8 cellular contexts compared by ENCODE assay signal in the genomic region with DNA sequence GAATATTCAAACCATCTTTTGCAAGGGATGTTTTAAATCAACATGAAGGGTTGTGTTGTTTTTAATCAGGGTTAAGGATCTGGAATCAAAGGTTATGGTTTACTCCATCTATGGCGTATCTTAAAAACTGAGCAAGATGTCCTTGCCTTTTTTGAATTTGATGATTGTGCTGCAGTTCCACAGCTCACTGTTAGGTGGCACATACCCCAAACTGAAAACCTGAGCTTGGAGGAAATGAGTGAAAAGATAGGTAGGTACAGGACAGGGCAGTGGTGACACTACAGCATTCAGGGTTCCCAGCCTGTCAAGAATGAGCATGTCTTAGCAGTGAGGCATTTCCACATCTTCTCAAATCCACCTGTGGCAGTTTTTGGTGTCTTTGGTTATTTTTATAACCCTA. TPM values are rescaled to one million over a fixed set of nuclear protein-coding genes. Genes with fewer than 3 reads are reported as not detected.
DNase-seq lines count a peak whose midpoint lies in the region; ATAC-seq and TF ChIP-seq lines count a peak whose summit lies in the region.

No MANE protein-coding gene starts in this region.

- peak; percentile 60 for TF ChIP-seq CTCF in cardiac fibroblast (IDR thresholded peaks at IDR 0.05; ENCODE audit: low read depth, low read length)

- peak; percentile 23 for ATAC-seq in GM18868 (IDR thresholded peaks at IDR 0.05; ENCODE audit: unreplicated experiment)
- no peak for ATAC-seq in HG03457 (IDR thresholded peaks at IDR 0.05; ENCODE audit: unreplicated experiment)

- peak; percentile 0 for DNase-seq in NCI-H2196 (lab: John Stamatoyannopoulos, UW; ENCODE audit: unreplicated experiment)
- no peak for DNase-seq in NCI-H2196 treated with DMSO at 0.1 percent for 48 hours (lab: John Stamatoyannopoulos, UW; ENCODE audit: unreplicated experiment)
- DNase-seq in NCI-H748 (lab: John Stamatoyannopoulos, UW; ENCODE audit: unreplicated experiment) = peak; percentile 35
- DNase-seq in cardiac fibroblast (ENCODE audit: low read depth in 2 of 2) = peak; percentile 41 to 50
- DNase-seq in myocyte (ENCODE audit: low read depth) = peak; percentile 15
- DNase-seq in activated gamma-delta T cell (lab: John Stamatoyannopoulos, UW) = no peak

- no peak overlapping the region for H3K4me3 ChIP-seq in cardiac fibroblast (replicated peaks in 1 of 2; ENCODE audit: low read depth in 2 of 2, low read length in 2 of 2)

RNA-seq across cellular contexts. Expression of gene EOLA1, which starts 13.1 kb away (rescaled TPM):
- total RNA-seq in myocyte = 28.9 and 35.2 TPM in 2 replicates
- 28.8 TPM for polyA plus RNA-seq in myocyte (2012)

RNA-seq across cellular contexts. Expression of gene HSFX3, which starts 22.0 kb away (rescaled TPM):
- total RNA-seq in myocyte = 0.32 TPM in 1 of 2 replicates, not detected in the other
- polyA plus RNA-seq in myocyte (2012) = 0.13 TPM

RNA-seq across cellular contexts. Expression of gene IDS, which starts 22.6 kb away (rescaled TPM):
- total RNA-seq in myocyte = 59.6 and 73.0 TPM in 2 replicates
- 101 TPM for polyA plus RNA-seq in myocyte (2012)

RNA-seq across cellular contexts. Expression of gene MAGEA9B, which starts 59.6 kb away (rescaled TPM):
- total RNA-seq in myocyte = not detected in 2 replicates
- polyA plus RNA-seq in myocyte (2012) = not detected

Comparison
In these comparisons a context has a peak if more than half of its experiments do, and no peak if none do; other contexts are left out.
1. DNase-seq: peak in NCI-H2196 (single experiment), NCI-H748 (single experiment), cardiac fibroblast (2 of 2) and myocyte (single experiment); none in NCI-H2196 treated with DMSO at 0.1 percent for 48 hours (single experiment) and activated gamma-delta T cell (single experiment).